Comparison of ENCODE assay signal across 8 cellular contexts in the genomic region with DNA sequence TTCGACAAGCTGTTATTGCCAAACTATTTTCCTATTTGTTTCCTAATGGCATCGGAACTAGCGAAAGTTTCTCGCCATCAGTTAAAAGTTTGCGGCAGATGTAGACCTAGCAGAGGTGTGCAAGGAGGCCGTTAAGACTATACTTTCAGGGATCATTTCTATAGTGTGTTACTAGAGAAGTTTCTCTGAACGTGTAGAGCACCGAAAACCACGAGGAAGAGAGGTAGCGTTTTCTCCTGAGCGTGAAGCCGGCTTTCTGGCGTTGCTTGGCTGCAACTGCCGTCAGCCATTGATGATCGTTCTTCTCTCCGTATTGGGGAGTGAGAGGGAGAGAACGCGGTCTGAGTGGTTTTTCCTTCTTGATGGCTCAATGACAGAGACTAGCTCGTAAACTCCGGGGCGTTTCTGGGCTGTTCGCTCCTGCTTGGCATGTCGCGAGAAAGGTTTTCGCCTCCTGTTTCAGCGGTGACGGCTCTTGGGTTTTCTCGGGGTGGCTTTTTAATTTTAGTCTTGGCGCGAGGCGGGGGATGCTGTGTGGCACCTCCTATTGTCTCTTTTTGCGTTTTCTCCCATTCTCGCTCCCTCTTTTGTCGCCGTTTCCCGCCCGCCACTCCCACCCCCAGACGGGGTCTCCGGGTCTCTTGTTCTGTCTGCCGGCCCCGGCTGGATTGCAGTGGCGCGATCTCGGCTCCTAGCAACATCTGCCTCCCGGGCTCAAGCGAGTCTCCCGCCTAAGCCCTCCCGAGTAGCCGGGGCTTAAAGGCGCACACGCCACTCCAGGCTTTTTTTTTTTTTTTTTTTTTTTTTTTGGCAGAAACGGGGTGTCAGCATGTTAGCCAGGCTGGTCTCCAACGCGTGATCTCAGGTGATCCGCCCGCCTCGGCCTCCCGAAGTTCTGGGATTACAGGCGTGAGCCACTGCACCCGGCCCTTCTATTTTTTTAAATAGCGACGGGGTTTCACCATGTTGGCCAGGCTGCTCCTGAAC. TPM values are rescaled to one million over a fixed set of nuclear protein-coding genes. Genes with fewer than 3 reads are reported as not detected.
DNase-seq lines count a peak whose midpoint lies in the region; ATAC-seq and TF ChIP-seq lines count a peak whose summit lies in the region.
"Not testable (repeated sequence)": the region's sequence is repeated elsewhere in the genome, so short reads cannot be mapped to it uniquely, and the experiment has no call there.

No MANE protein-coding gene starts in this region.

- ATAC-seq in CD4-positive, alpha-beta T cell (ENCODE audit: poor library complexity), result peak; percentile 38
- peak; percentile 63 for ATAC-seq in GM19351 (IDR thresholded peaks at IDR 0.05; ENCODE audit: unreplicated experiment)
- peak; percentile 38 for ATAC-seq in HCT116
- peak; percentile 54 for ATAC-seq in HG03135 (IDR thresholded peaks at IDR 0.05; ENCODE audit: unreplicated experiment)
- ATAC-seq in SK-N-SH treated with all-trans-retinoic acid at 6 μM for 48 hours, result peak; percentile 51
- ATAC-seq in activated naive CD8-positive, alpha-beta T cell treated with anti-CD3 and anti-CD28 coated beads, Interleukin-2, amount 50 U/mL, for 24 hours, result peak; percentile 35

- not testable (repeated sequence) for H3F3A ChIP-seq in neural cell (ENCODE audit: insufficient read depth, low read length, poor library complexity, severe bottlenecking)

- not testable (repeated sequence) for H3K4me3 Mint-ChIP-seq in CD4-positive, alpha-beta T cell; activated naive CD8-positive, alpha-beta T cell treated with anti-CD3 and anti-CD28 coated beads, Interleukin-2, amount 50 U/mL, for 24 hours

- TF ChIP-seq RAD21 in HCT116 (IDR thresholded peaks at IDR 0.05; ENCODE audit: low read depth); neural cell (conservative IDR thresholded peaks at IDR 0.05): not testable (repeated sequence)

- TF ChIP-seq CTCF in CD4-positive, alpha-beta T cell (IDR thresholded peaks at IDR 0.05); HCT116 (IDR thresholded peaks at IDR 0.05 in 2 of 3, conservative IDR thresholded peaks at IDR 0.05 in 1 of 3; ENCODE audit: borderline replicate concordance in 1 of 3, insufficient read depth in 1 of 3, low read depth in 2 of 3, low read length in 2 of 3); left ventricle myocardium inferior (IDR thresholded peaks at IDR 0.05; ENCODE audit: borderline replicate concordance); neural cell (IDR thresholded peaks at IDR 0.05; ENCODE audit: poor library complexity, severe bottlenecking): not testable (repeated sequence)

- RAD21 ChIA-PET in HCT116 (lab: Charles Lee; ENCODE audit: low non-redundant PET in 1 of 2, low total read pairs in 2 of 2, uncharacterized antibody in 2 of 2, unreplicated experiment in 2 of 2), result not testable (repeated sequence)

- TF ChIP-seq EP300 in neural cell (conservative IDR thresholded peaks at IDR 0.05; ENCODE audit: poor library complexity, severe bottlenecking), result not testable (repeated sequence)

- not testable (repeated sequence) for H3K4me3 ChIP-seq in HCT116 (replicated peaks in 1 of 2; ENCODE audit: low read depth in 1 of 2, low read length in 2 of 2); left ventricle myocardium inferior; neural cell (ENCODE audit: low read length)

- TF ChIP-seq POLR2A in HCT116 (IDR thresholded peaks at IDR 0.05; ENCODE audit: borderline replicate concordance, extremely low read depth, insufficient read depth, insufficient read length), result not testable (repeated sequence)

- H3K27me3 Mint-ChIP-seq in CD4-positive, alpha-beta T cell; activated naive CD8-positive, alpha-beta T cell treated with anti-CD3 and anti-CD28 coated beads, Interleukin-2, amount 50 U/mL, for 24 hours: not testable (repeated sequence)

- POLR2A ChIA-PET in CD4-positive, alpha-beta T cell (lab: Charles Lee); HCT116 (lab: Charles Lee): not testable (repeated sequence)

- H2AFZ ChIP-seq in HCT116 (ENCODE audit: low read depth, low read length, poor library complexity, severe bottlenecking); neural cell (ENCODE audit: low read depth, low read length): not testable (repeated sequence)

- not testable (repeated sequence) for H3K27ac Mint-ChIP-seq in CD4-positive, alpha-beta T cell; activated naive CD8-positive, alpha-beta T cell treated with anti-CD3 and anti-CD28 coated beads, Interleukin-2, amount 50 U/mL, for 24 hours

- not testable (repeated sequence) for H3K27ac ChIP-seq in CD4-positive, alpha-beta T cell (ENCODE audit: low read depth, low read length); HCT116 (ENCODE audit: low read depth, low read length); neural cell (ENCODE audit: low read length)
- H3K27ac ChIP-seq in left ventricle myocardium inferior (replicated peaks), result peak overlapping the region; percentile 72

- intact Hi-C loops in CD4-positive, alpha-beta T cell (cut with DNase I, micrococcal nuclease); HCT116 (cut with micrococcal nuclease); left ventricle myocardium inferior (cut with micrococcal nuclease): not testable (repeated sequence)

- CTCF ChIA-PET in CD4-positive, alpha-beta T cell (lab: Charles Lee); HCT116 (lab: Charles Lee): not testable (repeated sequence)

- not testable (repeated sequence) for H3K27me3 ChIP-seq in CD4-positive, alpha-beta T cell (ENCODE audit: control insufficient read depth, insufficient read depth, low read length); HCT116 (ENCODE audit: insufficient read depth, low read length); left ventricle myocardium inferior (ENCODE audit: low read depth); neural cell (ENCODE audit: insufficient read depth, low read depth, low read length)

- H3K4me1 ChIP-seq in HCT116 (ENCODE audit: control insufficient read depth in 1 of 2, insufficient read depth in 2 of 2, low read length in 2 of 2); left ventricle myocardium inferior: not testable (repeated sequence)

- H3K79me2 ChIP-seq in HCT116 (ENCODE audit: insufficient read depth, low read length); neural cell (replicated peaks; ENCODE audit: insufficient read depth, low read length): not testable (repeated sequence)

- not testable (repeated sequence) for H3K9me2 ChIP-seq in HCT116 (ENCODE audit: insufficient read depth); neural cell (ENCODE audit: insufficient read depth, low read length)

- not testable (repeated sequence) for H3K36me3 ChIP-seq in HCT116 (ENCODE audit: control insufficient read depth in 1 of 2, insufficient read depth in 2 of 2, low read length in 2 of 2); left ventricle myocardium inferior; neural cell (ENCODE audit: insufficient read depth, low read length)

- H4K20me1 ChIP-seq in HCT116 (ENCODE audit: insufficient read depth); neural cell (ENCODE audit: insufficient read depth): not testable (repeated sequence)

- not testable (repeated sequence) for H3K4me1 Mint-ChIP-seq in CD4-positive, alpha-beta T cell (ENCODE audit: low read depth); activated naive CD8-positive, alpha-beta T cell treated with anti-CD3 and anti-CD28 coated beads, Interleukin-2, amount 50 U/mL, for 24 hours

- H3K9me3 Mint-ChIP-seq in CD4-positive, alpha-beta T cell; activated naive CD8-positive, alpha-beta T cell treated with anti-CD3 and anti-CD28 coated beads, Interleukin-2, amount 50 U/mL, for 24 hours: not testable (repeated sequence)

- BruUV-seq in HCT116 (replicated peaks; lab: Mats Ljungman, UMichigan), result TSS peak; percentile 100

- not testable (repeated sequence) for H3K4me2 ChIP-seq in HCT116 (ENCODE audit: low read length); neural cell (ENCODE audit: low read length)

- H3K9me3 ChIP-seq in CD4-positive, alpha-beta T cell (ENCODE audit: control insufficient read depth, low read length); HCT116 (ENCODE audit: control insufficient read depth in 1 of 2, insufficient read depth in 1 of 2, low read depth in 1 of 2, low read length in 2 of 2); left ventricle myocardium inferior (replicated peaks); neural cell (ENCODE audit: low read length): not testable (repeated sequence)

- not testable (repeated sequence) for DNase-seq in CD4-positive, alpha-beta T cell; HCT116 (ENCODE audit: low read depth, low spot score); activated naive CD8-positive, alpha-beta T cell treated with anti-CD3 and anti-CD28 coated beads, Interleukin-2, amount 50 U/mL, for 24 hours; left ventricle myocardium inferior

- H3K9ac ChIP-seq in HCT116 (ENCODE audit: low read length); neural cell (ENCODE audit: low read length): not testable (repeated sequence)

- not testable (repeated sequence) for H3K36me3 Mint-ChIP-seq in CD4-positive, alpha-beta T cell (ENCODE audit: low read depth); activated naive CD8-positive, alpha-beta T cell treated with anti-CD3 and anti-CD28 coated beads, Interleukin-2, amount 50 U/mL, for 24 hours (ENCODE audit: low read depth)

TF ChIP-seq in HCT116, 20 proteins besides CTCF, POLR2A, EP300 and RAD21 (continues in another document):
- peak; percentile 51; the same call in 1 of the 2 replicates for TF ChIP-seq SIN3A (IDR thresholded peaks at IDR 0.05; ENCODE audit: low read depth)

RNA-seq across cellular contexts. Expression of gene EPN2, which starts 49.0 kb away (rescaled TPM):
- 10 to 100 TPM; 11.9 to 12.3 TPM for total RNA-seq in CD4-positive, alpha-beta T cell
- total RNA-seq in HCT116 (2021; ENCODE audit: unreplicated experiment), result 73.1 TPM
- polyA plus RNA-seq in HCT116 (2012), result 40.3 and 44.9 TPM in 2 replicates
- total RNA-seq in left ventricle myocardium inferior, result 71.7 TPM
- 34.0 and 37.8 TPM in 2 replicates for polyA plus RNA-seq in neural cell
- 65.0 and 75.6 TPM in 2 replicates for polyA minus RNA-seq in neural cell
